ENCODE assay signal across 8 cellular contexts in the genomic region with DNA sequence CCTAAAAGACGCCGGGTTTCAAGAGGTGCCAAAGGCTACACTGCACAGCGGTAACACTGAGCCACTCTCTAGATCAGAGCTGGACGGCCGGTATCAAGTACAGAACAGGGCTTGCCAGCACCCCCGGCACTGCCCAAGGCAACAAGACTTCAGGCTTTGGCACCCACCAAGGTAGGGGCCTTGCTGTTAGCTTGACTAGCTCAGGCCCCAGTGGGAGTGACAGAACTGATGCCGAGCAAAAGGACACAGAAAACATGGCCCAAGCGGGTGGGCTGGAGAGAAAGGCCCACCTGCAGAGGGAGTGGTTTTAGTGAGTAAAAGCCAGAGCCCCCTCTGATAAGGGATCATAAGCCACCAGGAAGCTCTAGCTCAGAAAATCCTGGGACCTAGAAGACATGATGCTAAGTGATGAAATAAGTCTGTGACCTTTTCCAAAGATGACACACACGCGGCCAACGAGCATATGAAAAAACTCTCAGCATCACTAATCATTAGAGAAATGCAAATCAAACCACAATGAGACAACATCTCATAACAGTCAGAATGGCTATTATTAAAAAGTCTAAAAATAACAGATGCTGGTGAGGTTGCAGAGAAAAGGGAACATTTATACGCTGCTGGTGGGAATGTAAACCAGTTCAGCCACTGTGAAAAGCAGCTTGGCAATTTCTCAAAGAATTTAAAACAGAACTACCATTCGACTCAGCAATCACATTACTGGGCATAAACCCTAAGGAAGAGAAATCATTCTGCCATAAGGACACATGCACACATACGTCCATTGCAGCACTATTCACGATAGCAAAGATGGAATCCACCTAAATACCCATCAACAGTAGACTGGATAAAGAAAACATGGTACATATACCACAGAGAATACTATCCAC. TPM values are rescaled to one million over a fixed set of nuclear protein-coding genes. Genes with fewer than 3 reads are reported as not detected.
DNase-seq lines count a peak whose midpoint lies in the region; ATAC-seq and TF ChIP-seq lines count a peak whose summit lies in the region.

No MANE protein-coding gene starts in this region.

- no peaks in the 10 kb centered on the region for H3K27me3 Mint-ChIP-seq in CD8-positive, alpha-beta T cell (ENCODE audit: low read depth)
- H3K27me3 Mint-ChIP-seq in activated CD4-positive, alpha-beta T cell treated with anti-CD3 and anti-CD28 coated beads, Interleukin-2, amount 10 ng/mL, durations not matched to agents 24 days and 14 days = no peaks in the 10 kb centered on the region
- no peaks in the 10 kb centered on the region for H3K27me3 Mint-ChIP-seq in stimulated activated naive CD8-positive, alpha-beta T cell treated with anti-CD3 and anti-CD28 coated beads, Interleukin-15, Interleukin-2, amounts not matched to agents 100 ng/mL and 50 ng/mL, for 24 hours

- H3K27me3 ChIP-seq in CD8-positive, alpha-beta T cell (ENCODE audit: insufficient read depth, low read length) = no peaks in the 10 kb centered on the region
- H3K27me3 ChIP-seq in heart left ventricle = no peaks in the 10 kb centered on the region

- H3K4me3 Mint-ChIP-seq in CD8-positive, alpha-beta T cell = peak overlapping the region; percentile 71
- H3K4me3 Mint-ChIP-seq in activated CD4-positive, alpha-beta T cell treated with anti-CD3 and anti-CD28 coated beads, Interleukin-2, amount 10 ng/mL, durations not matched to agents 24 days and 14 days = peak overlapping the region; percentile 76
- peak overlapping the region; percentile 67 for H3K4me3 Mint-ChIP-seq in stimulated activated naive CD8-positive, alpha-beta T cell treated with anti-CD3 and anti-CD28 coated beads, Interleukin-15, Interleukin-2, amounts not matched to agents 100 ng/mL and 50 ng/mL, for 24 hours

- intact Hi-C loops in CD8-positive, alpha-beta T cell (cut with DNase I, micrococcal nuclease) = no loop called here
- intact Hi-C loops in activated CD4-positive, alpha-beta T cell treated with anti-CD3 and anti-CD28 coated beads, Interleukin-2, amount 10 ng/mL, durations not matched to agents 24 days and 14 days (cut with micrococcal nuclease) = loop anchor here (1.0 to 2.0 kb wide), 2 partner anchors 9 to 15 kb away; no protein-coding TSS in a partner anchor
- intact Hi-C loops in heart left ventricle (cut with DNase I) = no loop called here

- H3K36me3 ChIP-seq in CD8-positive, alpha-beta T cell (ENCODE audit: insufficient read depth, low read length) = peaks cover under 1% of the 10 kb centered on the region
- H3K36me3 ChIP-seq in heart left ventricle = peaks cover 0 to 27% (median 4%) of the 10 kb centered on the region in 9 donors

- H3K4me3 ChIP-seq in CD8-positive, alpha-beta T cell (ENCODE audit: low read depth, low read length) = peak overlapping the region; percentile 36
- H3K4me3 ChIP-seq in heart left ventricle = peak overlapping the region in 8 of 12 donors; percentile 8 to 34 (median 23)

- WGBS in heart left ventricle, 4 donors = 43 to 66% (median 58%) methylated on average over 14 to 15 of the region's 15 CpGs

- ATAC-seq in CD8-positive, alpha-beta T cell = no peak
- ATAC-seq in HG02588 (IDR thresholded peaks at IDR 0.05; ENCODE audit: unreplicated experiment) = peak; percentile 34
- peak in 3 of 4 donors; percentile 2 to 19 (median 5) for ATAC-seq in heart left ventricle
- no peak for ATAC-seq in SK-N-SH treated with all-trans-retinoic acid at 6 μM for 48 hours

- DNase-seq in CD8-positive, alpha-beta T cell = no peak
- DNase-seq in activated CD4-positive, alpha-beta T cell treated with anti-CD3 and anti-CD28 coated beads, Interleukin-2, amount 10 ng/mL, durations not matched to agents 24 days and 14 days = no peak
- DNase-seq in heart left ventricle = peak in 1 of 5 donors; percentile 54
- DNase-seq in activated CD8-positive, alpha-beta memory T cell treated with anti-CD3 and anti-CD28 coated beads, Interleukin-2, amount 50 U/mL, for 4 hours = no peak
- no peak for DNase-seq in NCI-H226

- H3K27ac Mint-ChIP-seq in CD8-positive, alpha-beta T cell = peak overlapping the region; percentile 95
- H3K27ac Mint-ChIP-seq in activated CD4-positive, alpha-beta T cell treated with anti-CD3 and anti-CD28 coated beads, Interleukin-2, amount 10 ng/mL, durations not matched to agents 24 days and 14 days = peak overlapping the region; percentile 95
- H3K27ac Mint-ChIP-seq in stimulated activated naive CD8-positive, alpha-beta T cell treated with anti-CD3 and anti-CD28 coated beads, Interleukin-15, Interleukin-2, amounts not matched to agents 100 ng/mL and 50 ng/mL, for 24 hours = peak overlapping the region; percentile 92

- peaks cover 96% of the 10 kb centered on the region for H3K4me1 ChIP-seq in CD8-positive, alpha-beta T cell (ENCODE audit: insufficient read depth, low read length)
- peaks cover 51 to 99% (median 81%) of the 10 kb centered on the region in 12 donors for H3K4me1 ChIP-seq in heart left ventricle

- no peaks in the 10 kb centered on the region for H3K9me3 ChIP-seq in CD8-positive, alpha-beta T cell (ENCODE audit: low read length)
- H3K9me3 ChIP-seq in heart left ventricle = no peaks in the 10 kb centered on the region

- POLR2A ChIA-PET in CD8-positive, alpha-beta T cell (lab: Charles Lee) = interaction anchor here (1.1 to 23.9 kb wide), 4 partner anchors 14 to 120 kb away, joined by 4 to 810 read pairs (median 92); partner anchors contain the start of genes EHD1 and PPP2R5B

- TF ChIP-seq POLR2A in heart left ventricle (IDR thresholded peaks at IDR 0.05) = no peak

- peak overlapping the region; percentile 57 for H3K27ac ChIP-seq in CD8-positive, alpha-beta T cell (ENCODE audit: low read depth, low read length)
- peak overlapping the region; percentile 77 to 99 (median 92) for H3K27ac ChIP-seq in heart left ventricle

- CTCF ChIA-PET in CD8-positive, alpha-beta T cell (lab: Charles Lee) = interaction anchor here (0.9 to 35.6 kb wide), 3 partner anchors 14 to 86 kb away, joined by 4 to 1398 read pairs (median 397); partner anchors contain the start of genes CDC42BPG and EHD1

- no peak for TF ChIP-seq CTCF in CD8-positive, alpha-beta T cell (IDR thresholded peaks at IDR 0.05)
- TF ChIP-seq CTCF in heart left ventricle (IDR thresholded peaks at IDR 0.05) = no peak

- peaks cover 35% of the 10 kb centered on the region for H3K36me3 Mint-ChIP-seq in CD8-positive, alpha-beta T cell
- peaks cover 35% of the 10 kb centered on the region for H3K36me3 Mint-ChIP-seq in activated CD4-positive, alpha-beta T cell treated with anti-CD3 and anti-CD28 coated beads, Interleukin-2, amount 10 ng/mL, durations not matched to agents 24 days and 14 days (ENCODE audit: low read depth)
- H3K36me3 Mint-ChIP-seq in stimulated activated naive CD8-positive, alpha-beta T cell treated with anti-CD3 and anti-CD28 coated beads, Interleukin-15, Interleukin-2, amounts not matched to agents 100 ng/mL and 50 ng/mL, for 24 hours (ENCODE audit: low read depth) = peaks cover 30% of the 10 kb centered on the region

- peaks cover 88% of the 10 kb centered on the region for H3K4me1 Mint-ChIP-seq in CD8-positive, alpha-beta T cell (ENCODE audit: low read depth)
- peaks cover 77% of the 10 kb centered on the region for H3K4me1 Mint-ChIP-seq in activated CD4-positive, alpha-beta T cell treated with anti-CD3 and anti-CD28 coated beads, Interleukin-2, amount 10 ng/mL, durations not matched to agents 24 days and 14 days
- peaks cover 95% of the 10 kb centered on the region for H3K4me1 Mint-ChIP-seq in stimulated activated naive CD8-positive, alpha-beta T cell treated with anti-CD3 and anti-CD28 coated beads, Interleukin-15, Interleukin-2, amounts not matched to agents 100 ng/mL and 50 ng/mL, for 24 hours (ENCODE audit: low read depth)

- no peaks in the 10 kb centered on the region for H3K9me3 Mint-ChIP-seq in CD8-positive, alpha-beta T cell
- peaks cover 7% of the 10 kb centered on the region for H3K9me3 Mint-ChIP-seq in activated CD4-positive, alpha-beta T cell treated with anti-CD3 and anti-CD28 coated beads, Interleukin-2, amount 10 ng/mL, durations not matched to agents 24 days and 14 days
- peaks cover 5% of the 10 kb centered on the region for H3K9me3 Mint-ChIP-seq in stimulated activated naive CD8-positive, alpha-beta T cell treated with anti-CD3 and anti-CD28 coated beads, Interleukin-15, Interleukin-2, amounts not matched to agents 100 ng/mL and 50 ng/mL, for 24 hours

TF ChIP-seq in SK-N-SH treated with all-trans-retinoic acid at 6 μM for 48 hours, 23 proteins besides CTCF, POLR2A, EP300 and RAD21 (continues in another document):
- no peak for TF ChIP-seq ZNF70 (CRISPR knock-in tag; IDR thresholded peaks at IDR 0.05)
- TF ChIP-seq SNAI2 (CRISPR knock-in tag; IDR thresholded peaks at IDR 0.05) = no peak
- TF ChIP-seq TCF4 (CRISPR knock-in tag; IDR thresholded peaks at IDR 0.05; ENCODE audit: borderline replicate concordance) = no peak

RNA-seq across cellular contexts. Expression of gene EHD1, which starts 12.9 kb away (rescaled TPM):
- 100 to 1,000 TPM; 187 to 212 TPM for total RNA-seq in CD8-positive, alpha-beta T cell
- 93.0 and 101 TPM in 2 replicates for total RNA-seq in activated CD4-positive, alpha-beta T cell treated with anti-CD3 and anti-CD28 coated beads, Interleukin-2, amount 10 ng/mL, durations not matched to agents 24 days and 14 days
- total RNA-seq in heart left ventricle = 100 to 1,000 TPM in 1 of 9 donors, 10 to 100 TPM in 8; 38.2 to 102 (median 58.2) TPM
- polyA plus RNA-seq in heart left ventricle = 10 to 100 TPM; 27.9 to 50.4 TPM

RNA-seq across cellular contexts. Expression of gene CDC42BPG, which starts 21.1 kb away (rescaled TPM):
- 1 to 10 TPM; 6.5 to 7.9 TPM for total RNA-seq in CD8-positive, alpha-beta T cell
- total RNA-seq in activated CD4-positive, alpha-beta T cell treated with anti-CD3 and anti-CD28 coated beads, Interleukin-2, amount 10 ng/mL, durations not matched to agents 24 days and 14 days = 0.05 TPM in 2 replicates
- total RNA-seq in heart left ventricle = under 1 TPM in 8 of 9 donors, not detected in 1; 0.12 to 0.50 (median 0.26) TPM
- under 1 TPM; 0.12 to 0.15 TPM for polyA plus RNA-seq in heart left ventricle

RNA-seq across cellular contexts. Expression of gene ATG2A, which starts 51.5 kb away (rescaled TPM):
- total RNA-seq in CD8-positive, alpha-beta T cell = 100 to 1,000 TPM; 285 to 311 TPM
- total RNA-seq in activated CD4-positive, alpha-beta T cell treated with anti-CD3 and anti-CD28 coated beads, Interleukin-2, amount 10 ng/mL, durations not matched to agents 24 days and 14 days = 22.5 and 23.1 TPM in 2 replicates
- total RNA-seq in heart left ventricle = 10 to 100 TPM; 11.4 to 38.5 (median 18.4) TPM
- polyA plus RNA-seq in heart left ventricle = 10 to 100 TPM; 12.8 to 16.1 TPM

RNA-seq across cellular contexts. Expression of gene MEN1, which starts 55.2 kb away (rescaled TPM):
- total RNA-seq in CD8-positive, alpha-beta T cell = 10 to 100 TPM; 17.6 to 19.1 TPM
- total RNA-seq in activated CD4-positive, alpha-beta T cell treated with anti-CD3 and anti-CD28 coated beads, Interleukin-2, amount 10 ng/mL, durations not matched to agents 24 days and 14 days = 36.7 and 39.1 TPM in 2 replicates
- 10 to 100 TPM in 4 of 9 donors, 1 to 10 TPM in 5; 6.6 to 15.0 (median 9.0) TPM for total RNA-seq in heart left ventricle
- polyA plus RNA-seq in heart left ventricle = 10 to 100 TPM in 1 of 2 donors, 1 to 10 TPM in 1; 7.2 to 15.2 TPM

RNA-seq across cellular contexts. Expression of gene PPP2R5B, which starts 59.0 kb away (rescaled TPM):
- 10 to 100 TPM; 14.8 to 18.0 TPM for total RNA-seq in CD8-positive, alpha-beta T cell
- total RNA-seq in activated CD4-positive, alpha-beta T cell treated with anti-CD3 and anti-CD28 coated beads, Interleukin-2, amount 10 ng/mL, durations not matched to agents 24 days and 14 days = 11.4 and 16.7 TPM in 2 replicates
- 10 to 100 TPM; 17.5 to 32.5 (median 22.3) TPM for total RNA-seq in heart left ventricle
- polyA plus RNA-seq in heart left ventricle = 10 to 100 TPM; 27.1 to 34.3 TPM

Comparison
In these comparisons a context has a peak if more than half of its experiments do, and no peak if none do; other contexts are left out.
1. ATAC-seq: peak in HG02588 (single experiment) and heart left ventricle (3 of 4); none in CD8-positive, alpha-beta T cell (single experiment) and SK-N-SH treated with all-trans-retinoic acid at 6 μM for 48 hours (single experiment).
2. RNA of gene ATG2A, which starts 51.5 kb away (total RNA-seq): 285 to 311 TPM in CD8-positive, alpha-beta T cell; 22.5 to 23.1 TPM in activated CD4-positive, alpha-beta T cell treated with anti-CD3 and anti-CD28 coated beads, Interleukin-2, amount 10 ng/mL, durations not matched to agents 24 days and 14 days and 11.4 to 38.5 TPM in heart left ventricle; every median in the first group is over 4 times any median in the second.
3. Peak in every context shown above with its lines, with median percentiles within 50 percentile points of each other: H3K27ac Mint-ChIP-seq and H3K4me3 Mint-ChIP-seq.